Comparison of ENCODE assay signal across 1 cellular context in genomic region chr15:67254238-67255175, GRCh38.
TF ChIP-seq lines count a peak whose summit lies in the region.

Gene AAGAB, minus strand, starts transcription at chr15:67254661. Its CDS starts 30 bp downstream, at chr15:67254631.
Gene IQCH, plus strand, starts transcription at chr15:67254786. Its CDS starts 111 bp downstream, at chr15:67254897.

TF ChIP-seq in K562, 482 proteins besides CTCF, POLR2A, EP300 and RAD21 (continued from another document and continues in another):
- TF ChIP-seq, protein P1, sequence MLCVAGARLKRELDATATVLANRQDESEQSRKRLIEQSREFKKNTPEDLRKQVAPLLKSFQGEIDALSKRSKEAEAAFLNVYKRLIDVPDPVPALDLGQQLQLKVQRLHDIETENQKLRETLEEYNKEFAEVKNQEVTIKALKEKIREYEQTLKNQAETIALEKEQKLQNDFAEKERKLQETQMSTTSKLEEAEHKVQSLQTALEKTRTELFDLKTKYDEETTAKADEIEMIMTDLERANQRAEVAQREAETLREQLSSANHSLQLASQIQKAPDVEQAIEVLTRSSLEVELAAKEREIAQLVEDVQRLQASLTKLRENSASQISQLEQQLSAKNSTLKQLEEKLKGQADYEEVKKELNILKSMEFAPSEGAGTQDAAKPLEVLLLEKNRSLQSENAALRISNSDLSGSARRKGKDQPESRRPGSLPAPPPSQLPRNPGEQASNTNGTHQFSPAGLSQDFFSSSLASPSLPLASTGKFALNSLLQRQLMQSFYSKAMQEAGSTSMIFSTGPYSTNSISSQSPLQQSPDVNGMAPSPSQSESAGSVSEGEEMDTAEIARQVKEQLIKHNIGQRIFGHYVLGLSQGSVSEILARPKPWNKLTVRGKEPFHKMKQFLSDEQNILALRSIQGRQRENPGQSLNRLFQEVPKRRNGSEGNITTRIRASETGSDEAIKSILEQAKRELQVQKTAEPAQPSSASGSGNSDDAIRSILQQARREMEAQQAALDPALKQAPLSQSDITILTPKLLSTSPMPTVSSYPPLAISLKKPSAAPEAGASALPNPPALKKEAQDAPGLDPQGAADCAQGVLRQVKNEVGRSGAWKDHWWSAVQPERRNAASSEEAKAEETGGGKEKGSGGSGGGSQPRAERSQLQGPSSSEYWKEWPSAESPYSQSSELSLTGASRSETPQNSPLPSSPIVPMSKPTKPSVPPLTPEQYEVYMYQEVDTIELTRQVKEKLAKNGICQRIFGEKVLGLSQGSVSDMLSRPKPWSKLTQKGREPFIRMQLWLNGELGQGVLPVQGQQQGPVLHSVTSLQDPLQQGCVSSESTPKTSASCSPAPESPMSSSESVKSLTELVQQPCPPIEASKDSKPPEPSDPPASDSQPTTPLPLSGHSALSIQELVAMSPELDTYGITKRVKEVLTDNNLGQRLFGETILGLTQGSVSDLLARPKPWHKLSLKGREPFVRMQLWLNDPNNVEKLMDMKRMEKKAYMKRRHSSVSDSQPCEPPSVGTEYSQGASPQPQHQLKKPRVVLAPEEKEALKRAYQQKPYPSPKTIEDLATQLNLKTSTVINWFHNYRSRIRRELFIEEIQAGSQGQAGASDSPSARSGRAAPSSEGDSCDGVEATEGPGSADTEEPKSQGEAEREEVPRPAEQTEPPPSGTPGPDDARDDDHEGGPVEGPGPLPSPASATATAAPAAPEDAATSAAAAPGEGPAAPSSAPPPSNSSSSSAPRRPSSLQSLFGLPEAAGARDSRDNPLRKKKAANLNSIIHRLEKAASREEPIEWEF (CRISPR knock-in tag; IDR thresholded peaks at IDR 0.05) = no peak
- TF ChIP-seq, protein P2, sequence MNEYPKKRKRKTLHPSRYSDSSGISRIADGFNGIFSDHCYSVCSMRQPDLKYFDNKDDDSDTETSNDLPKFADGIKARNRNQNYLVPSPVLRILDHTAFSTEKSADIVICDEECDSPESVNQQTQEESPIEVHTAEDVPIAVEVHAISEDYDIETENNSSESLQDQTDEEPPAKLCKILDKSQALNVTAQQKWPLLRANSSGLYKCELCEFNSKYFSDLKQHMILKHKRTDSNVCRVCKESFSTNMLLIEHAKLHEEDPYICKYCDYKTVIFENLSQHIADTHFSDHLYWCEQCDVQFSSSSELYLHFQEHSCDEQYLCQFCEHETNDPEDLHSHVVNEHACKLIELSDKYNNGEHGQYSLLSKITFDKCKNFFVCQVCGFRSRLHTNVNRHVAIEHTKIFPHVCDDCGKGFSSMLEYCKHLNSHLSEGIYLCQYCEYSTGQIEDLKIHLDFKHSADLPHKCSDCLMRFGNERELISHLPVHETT (CRISPR knock-in tag; conservative IDR thresholded peaks at IDR 0.05 in 1 of 2, IDR thresholded peaks at IDR 0.05 in 1 of 2) = peak in 1 of 2 experiments; percentile 78; a peak in 2 of 4 replicates
- no peak for TF ChIP-seq ZNF668 (CRISPR knock-in tag; IDR thresholded peaks at IDR 0.05)
- TF ChIP-seq, protein P3, sequence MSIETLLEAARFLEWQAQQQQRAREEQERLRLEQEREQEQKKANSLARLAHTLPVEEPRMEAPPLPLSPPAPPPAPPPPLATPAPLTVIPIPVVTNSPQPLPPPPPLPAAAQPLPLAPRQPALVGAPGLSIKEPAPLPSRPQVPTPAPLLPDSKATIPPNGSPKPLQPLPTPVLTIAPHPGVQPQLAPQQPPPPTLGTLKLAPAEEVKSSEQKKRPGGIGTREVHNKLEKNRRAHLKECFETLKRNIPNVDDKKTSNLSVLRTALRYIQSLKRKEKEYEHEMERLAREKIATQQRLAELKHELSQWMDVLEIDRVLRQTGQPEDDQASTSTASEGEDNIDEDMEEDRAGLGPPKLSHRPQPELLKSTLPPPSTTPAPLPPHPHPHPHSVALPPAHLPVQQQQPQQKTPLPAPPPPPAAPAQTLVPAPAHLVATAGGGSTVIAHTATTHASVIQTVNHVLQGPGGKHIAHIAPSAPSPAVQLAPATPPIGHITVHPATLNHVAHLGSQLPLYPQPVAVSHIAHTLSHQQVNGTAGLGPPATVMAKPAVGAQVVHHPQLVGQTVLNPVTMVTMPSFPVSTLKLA (conservative IDR thresholded peaks at IDR 0.05) = peak; percentile 78 to 91
- TF ChIP-seq CHD4 (IDR thresholded peaks at IDR 0.05; ENCODE audit: insufficient read depth, insufficient replicate concordance, low read depth, low read length, poor library complexity, severe bottlenecking) = no peak
- TF ChIP-seq TEAD4 (IDR thresholded peaks at IDR 0.05; ENCODE audit: low read length) = no peak; the same call in 1 of the 2 replicates
- TF ChIP-seq TEAD4 (CRISPR knock-in tag; IDR thresholded peaks at IDR 0.05; ENCODE audit: borderline replicate concordance) = no peak
- no peak for TF ChIP-seq YBX1 (IDR thresholded peaks at IDR 0.05)
- TF ChIP-seq ZNF431 (CRISPR knock-in tag; IDR thresholded peaks at IDR 0.05) = peak; percentile 29; the same call in 1 of the 2 replicates
- TF ChIP-seq SAFB (IDR thresholded peaks at IDR 0.05; ENCODE audit: borderline replicate concordance, low read depth, low read length) = no peak
- no peak for TF ChIP-seq ZNF23 (CRISPR knock-in tag; IDR thresholded peaks at IDR 0.05)
- TF ChIP-seq, protein P4, sequence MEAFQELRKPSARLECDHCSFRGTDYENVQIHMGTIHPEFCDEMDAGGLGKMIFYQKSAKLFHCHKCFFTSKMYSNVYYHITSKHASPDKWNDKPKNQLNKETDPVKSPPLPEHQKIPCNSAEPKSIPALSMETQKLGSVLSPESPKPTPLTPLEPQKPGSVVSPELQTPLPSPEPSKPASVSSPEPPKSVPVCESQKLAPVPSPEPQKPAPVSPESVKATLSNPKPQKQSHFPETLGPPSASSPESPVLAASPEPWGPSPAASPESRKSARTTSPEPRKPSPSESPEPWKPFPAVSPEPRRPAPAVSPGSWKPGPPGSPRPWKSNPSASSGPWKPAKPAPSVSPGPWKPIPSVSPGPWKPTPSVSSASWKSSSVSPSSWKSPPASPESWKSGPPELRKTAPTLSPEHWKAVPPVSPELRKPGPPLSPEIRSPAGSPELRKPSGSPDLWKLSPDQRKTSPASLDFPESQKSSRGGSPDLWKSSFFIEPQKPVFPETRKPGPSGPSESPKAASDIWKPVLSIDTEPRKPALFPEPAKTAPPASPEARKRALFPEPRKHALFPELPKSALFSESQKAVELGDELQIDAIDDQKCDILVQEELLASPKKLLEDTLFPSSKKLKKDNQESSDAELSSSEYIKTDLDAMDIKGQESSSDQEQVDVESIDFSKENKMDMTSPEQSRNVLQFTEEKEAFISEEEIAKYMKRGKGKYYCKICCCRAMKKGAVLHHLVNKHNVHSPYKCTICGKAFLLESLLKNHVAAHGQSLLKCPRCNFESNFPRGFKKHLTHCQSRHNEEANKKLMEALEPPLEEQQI (IDR thresholded peaks at IDR 0.05) = no peak; the same call in none of the 2 replicates
- TF ChIP-seq ZFX (CRISPR knock-in tag; IDR thresholded peaks at IDR 0.05) = peak; percentile 98
- TF ChIP-seq BHLHE40 (IDR thresholded peaks at IDR 0.05; ENCODE audit: low read length) = peak; percentile 99
- TF ChIP-seq ZNF589 (CRISPR knock-in tag; IDR thresholded peaks at IDR 0.05; ENCODE audit: low read depth) = peak; percentile 68; the same call in 1 of the 2 replicates
- TF ChIP-seq NUFIP1 (IDR thresholded peaks at IDR 0.05; ENCODE audit: partially characterized antibody) = peak; percentile 92
- TF ChIP-seq CREM (IDR thresholded peaks at IDR 0.05; ENCODE audit: low read depth) = peak; percentile 73
- TF ChIP-seq CSDE1 (IDR thresholded peaks at IDR 0.05) = peak in 1 of 2 experiments; percentile 90; a peak in 2 of 4 replicates
- peak; percentile 44 for TF ChIP-seq CREB1 (IDR thresholded peaks at IDR 0.05)
- TF ChIP-seq CREB1 (CRISPR knock-in tag; IDR thresholded peaks at IDR 0.05) = peak; percentile 84
- TF ChIP-seq ZBTB8A (IDR thresholded peaks at IDR 0.05; ENCODE audit: partially characterized antibody) = no peak
- peak; percentile 92 for TF ChIP-seq FOXP1 (CRISPR knock-in tag; IDR thresholded peaks at IDR 0.05)
- TF ChIP-seq U2AF1 (optimal IDR thresholded peaks at IDR 0.05; ENCODE audit: low read depth, low read length) = peak; percentile 90
- peak; percentile 55; the same call in 1 of the 2 replicates for TF ChIP-seq ZNF197 (CRISPR knock-in tag; IDR thresholded peaks at IDR 0.05; ENCODE audit: low read depth)
- peak; percentile 94 for TF ChIP-seq MXI1 (IDR thresholded peaks at IDR 0.05; ENCODE audit: low read depth, low read length)
- peak in 1 of 2 experiments; percentile 39; a peak in 1 of 4 replicates for TF ChIP-seq SRF (CRISPR knock-in tag; IDR thresholded peaks at IDR 0.05)
- no peak for TF ChIP-seq ZNF224 (CRISPR knock-in tag; IDR thresholded peaks at IDR 0.05)
- TF ChIP-seq, protein P5, sequence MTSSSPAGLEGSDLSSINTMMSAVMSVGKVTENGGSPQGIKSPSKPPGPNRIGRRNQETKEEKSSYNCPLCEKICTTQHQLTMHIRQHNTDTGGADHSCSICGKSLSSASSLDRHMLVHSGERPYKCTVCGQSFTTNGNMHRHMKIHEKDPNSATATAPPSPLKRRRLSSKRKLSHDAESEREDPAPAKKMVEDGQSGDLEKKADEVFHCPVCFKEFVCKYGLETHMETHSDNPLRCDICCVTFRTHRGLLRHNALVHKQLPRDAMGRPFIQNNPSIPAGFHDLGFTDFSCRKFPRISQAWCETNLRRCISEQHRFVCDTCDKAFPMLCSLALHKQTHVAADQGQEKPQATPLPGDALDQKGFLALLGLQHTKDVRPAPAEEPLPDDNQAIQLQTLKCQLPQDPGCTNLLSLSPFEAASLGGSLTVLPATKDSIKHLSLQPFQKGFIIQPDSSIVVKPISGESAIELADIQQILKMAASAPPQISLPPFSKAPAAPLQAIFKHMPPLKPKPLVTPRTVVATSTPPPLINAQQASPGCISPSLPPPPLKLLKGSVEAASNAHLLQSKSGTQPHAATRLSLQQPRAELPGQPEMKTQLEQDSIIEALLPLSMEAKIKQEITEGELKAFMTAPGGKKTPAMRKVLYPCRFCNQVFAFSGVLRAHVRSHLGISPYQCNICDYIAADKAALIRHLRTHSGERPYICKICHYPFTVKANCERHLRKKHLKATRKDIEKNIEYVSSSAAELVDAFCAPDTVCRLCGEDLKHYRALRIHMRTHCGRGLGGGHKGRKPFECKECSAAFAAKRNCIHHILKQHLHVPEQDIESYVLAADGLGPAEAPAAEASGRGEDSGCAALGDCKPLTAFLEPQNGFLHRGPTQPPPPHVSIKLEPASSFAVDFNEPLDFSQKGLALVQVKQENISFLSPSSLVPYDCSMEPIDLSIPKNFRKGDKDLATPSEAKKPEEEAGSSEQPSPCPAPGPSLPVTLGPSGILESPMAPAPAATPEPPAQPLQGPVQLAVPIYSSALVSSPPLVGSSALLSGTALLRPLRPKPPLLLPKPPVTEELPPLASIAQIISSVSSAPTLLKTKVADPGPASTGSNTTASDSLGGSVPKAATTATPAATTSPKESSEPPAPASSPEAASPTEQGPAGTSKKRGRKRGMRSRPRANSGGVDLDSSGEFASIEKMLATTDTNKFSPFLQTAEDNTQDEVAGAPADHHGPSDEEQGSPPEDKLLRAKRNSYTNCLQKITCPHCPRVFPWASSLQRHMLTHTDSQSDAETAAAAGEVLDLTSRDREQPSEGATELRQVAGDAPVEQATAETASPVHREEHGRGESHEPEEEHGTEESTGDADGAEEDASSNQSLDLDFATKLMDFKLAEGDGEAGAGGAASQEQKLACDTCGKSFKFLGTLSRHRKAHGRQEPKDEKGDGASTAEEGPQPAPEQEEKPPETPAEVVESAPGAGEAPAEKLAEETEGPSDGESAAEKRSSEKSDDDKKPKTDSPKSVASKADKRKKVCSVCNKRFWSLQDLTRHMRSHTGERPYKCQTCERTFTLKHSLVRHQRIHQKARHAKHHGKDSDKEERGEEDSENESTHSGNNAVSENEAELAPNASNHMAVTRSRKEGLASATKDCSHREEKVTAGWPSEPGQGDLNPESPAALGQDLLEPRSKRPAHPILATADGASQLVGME (CRISPR knock-in tag; IDR thresholded peaks at IDR 0.05) = 0 out of 2 replicates have a peak, but pooled peaks have one; percentile 14
- TF ChIP-seq SREBF1 (IDR thresholded peaks at IDR 0.05; ENCODE audit: borderline replicate concordance, low read depth, low read length) = peak; percentile 95
- TF ChIP-seq HDAC2 (IDR thresholded peaks at IDR 0.05) = no peak
- peak; percentile 90 for TF ChIP-seq POLR2H (tag; IDR thresholded peaks at IDR 0.05; ENCODE audit: low read depth)
- no peak for TF ChIP-seq ZNF121 (CRISPR knock-in tag; conservative IDR thresholded peaks at IDR 0.05)
- peak; percentile 52; the same call in 1 of the 2 replicates for TF ChIP-seq NR2C1 (IDR thresholded peaks at IDR 0.05)
- peak; percentile 26; the same call in 1 of the 2 replicates for TF ChIP-seq NR2C1 (tag; IDR thresholded peaks at IDR 0.05)
- peak; percentile 91 for TF ChIP-seq KDM5B (IDR thresholded peaks at IDR 0.05; ENCODE audit: insufficient replicate concordance, low read depth, low read length)
- TF ChIP-seq, protein P6, sequence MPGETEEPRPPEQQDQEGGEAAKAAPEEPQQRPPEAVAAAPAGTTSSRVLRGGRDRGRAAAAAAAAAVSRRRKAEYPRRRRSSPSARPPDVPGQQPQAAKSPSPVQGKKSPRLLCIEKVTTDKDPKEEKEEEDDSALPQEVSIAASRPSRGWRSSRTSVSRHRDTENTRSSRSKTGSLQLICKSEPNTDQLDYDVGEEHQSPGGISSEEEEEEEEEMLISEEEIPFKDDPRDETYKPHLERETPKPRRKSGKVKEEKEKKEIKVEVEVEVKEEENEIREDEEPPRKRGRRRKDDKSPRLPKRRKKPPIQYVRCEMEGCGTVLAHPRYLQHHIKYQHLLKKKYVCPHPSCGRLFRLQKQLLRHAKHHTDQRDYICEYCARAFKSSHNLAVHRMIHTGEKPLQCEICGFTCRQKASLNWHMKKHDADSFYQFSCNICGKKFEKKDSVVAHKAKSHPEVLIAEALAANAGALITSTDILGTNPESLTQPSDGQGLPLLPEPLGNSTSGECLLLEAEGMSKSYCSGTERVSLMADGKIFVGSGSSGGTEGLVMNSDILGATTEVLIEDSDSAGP (CRISPR knock-in tag; IDR thresholded peaks at IDR 0.05) = peak; percentile 72
- no peak; the same call in 1 of the 2 replicates for TF ChIP-seq E2F3 (CRISPR knock-in tag; IDR thresholded peaks at IDR 0.05)
- TF ChIP-seq, protein P7, sequence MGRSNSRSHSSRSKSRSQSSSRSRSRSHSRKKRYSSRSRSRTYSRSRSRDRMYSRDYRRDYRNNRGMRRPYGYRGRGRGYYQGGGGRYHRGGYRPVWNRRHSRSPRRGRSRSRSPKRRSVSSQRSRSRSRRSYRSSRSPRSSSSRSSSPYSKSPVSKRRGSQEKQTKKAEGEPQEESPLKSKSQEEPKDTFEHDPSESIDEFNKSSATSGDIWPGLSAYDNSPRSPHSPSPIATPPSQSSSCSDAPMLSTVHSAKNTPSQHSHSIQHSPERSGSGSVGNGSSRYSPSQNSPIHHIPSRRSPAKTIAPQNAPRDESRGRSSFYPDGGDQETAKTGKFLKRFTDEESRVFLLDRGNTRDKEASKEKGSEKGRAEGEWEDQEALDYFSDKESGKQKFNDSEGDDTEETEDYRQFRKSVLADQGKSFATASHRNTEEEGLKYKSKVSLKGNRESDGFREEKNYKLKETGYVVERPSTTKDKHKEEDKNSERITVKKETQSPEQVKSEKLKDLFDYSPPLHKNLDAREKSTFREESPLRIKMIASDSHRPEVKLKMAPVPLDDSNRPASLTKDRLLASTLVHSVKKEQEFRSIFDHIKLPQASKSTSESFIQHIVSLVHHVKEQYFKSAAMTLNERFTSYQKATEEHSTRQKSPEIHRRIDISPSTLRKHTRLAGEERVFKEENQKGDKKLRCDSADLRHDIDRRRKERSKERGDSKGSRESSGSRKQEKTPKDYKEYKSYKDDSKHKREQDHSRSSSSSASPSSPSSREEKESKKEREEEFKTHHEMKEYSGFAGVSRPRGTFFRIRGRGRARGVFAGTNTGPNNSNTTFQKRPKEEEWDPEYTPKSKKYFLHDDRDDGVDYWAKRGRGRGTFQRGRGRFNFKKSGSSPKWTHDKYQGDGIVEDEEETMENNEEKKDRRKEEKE (IDR thresholded peaks at IDR 0.05; ENCODE audit: borderline replicate concordance in 1 of 2, control insufficient read depth in 1 of 2, low read depth in 2 of 2, low read length in 1 of 2) = peak in 1 of 2 experiments; percentile 95; a peak in 2 of 4 replicates
- TF ChIP-seq PTBP1 (IDR thresholded peaks at IDR 0.05; ENCODE audit: low read depth, low read length) = no peak
